Comparison of ENCODE assay signal across 8 cellular contexts in the genomic region with DNA sequence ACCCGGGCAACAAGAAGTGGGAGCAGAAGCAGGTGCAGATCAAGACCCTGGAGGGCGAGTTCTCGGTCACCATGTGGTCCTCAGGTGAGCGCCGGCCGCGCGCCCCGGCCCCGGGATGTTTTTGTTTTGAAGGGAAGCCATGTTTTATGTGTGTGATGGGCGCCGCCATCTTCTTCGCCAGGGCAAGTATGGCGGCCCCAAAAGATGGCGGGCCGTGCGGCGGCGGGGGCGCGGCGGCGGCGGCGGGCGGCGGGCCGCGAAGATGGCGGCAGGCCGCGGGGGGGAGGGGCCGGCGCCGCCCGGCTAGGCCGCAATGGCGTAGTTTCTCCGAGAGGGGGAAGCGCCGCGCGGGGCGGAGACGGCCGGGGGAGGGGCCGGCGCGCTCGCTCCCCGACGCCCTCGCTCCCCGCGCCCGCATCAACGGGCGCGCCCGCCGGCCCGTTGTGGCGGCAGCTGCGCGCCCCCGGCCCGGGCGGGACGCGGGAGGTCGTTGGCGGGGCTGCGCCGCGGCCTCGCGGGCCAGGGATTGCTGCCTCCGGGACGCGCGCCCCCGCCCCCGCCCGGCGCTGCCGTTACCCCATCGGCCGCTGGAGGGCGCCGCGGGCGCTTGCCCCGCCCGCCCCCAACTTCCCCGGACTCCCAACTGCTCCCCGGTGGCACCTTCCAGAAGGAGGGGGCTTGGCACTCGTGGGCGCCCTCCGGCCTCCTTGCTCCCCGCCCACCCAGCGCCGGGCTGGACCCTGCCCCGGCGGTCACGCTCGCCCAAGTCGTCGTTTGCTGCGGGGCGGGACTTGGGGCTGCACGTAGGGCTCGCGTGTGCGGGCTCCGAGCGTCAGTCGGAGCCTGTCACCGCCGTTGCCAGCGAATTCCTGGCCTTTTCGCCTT. TPM values are rescaled to one million over a fixed set of nuclear protein-coding genes. Genes with fewer than 3 reads are reported as not detected.
A peak's percentile ranks its signal among the peaks of the same experiment; 100 is the strongest.
DNase-seq lines count a peak whose midpoint lies in the region; ATAC-seq and TF ChIP-seq lines count a peak whose summit lies in the region.

No MANE protein-coding gene starts in this region.

- intact Hi-C loops in dendritic cell treated with granulocyte-macrophage colony-stimulating factor and Interleukin-4, amounts not matched to agents 40 ng/mL and 50 ng/mL, for 4 days (cut with micrococcal nuclease): loop anchor here (2.0 to 5.0 kb wide), 4 partner anchors 25 to 137 kb away; a partner anchor contains a TSS

- peak overlapping the region; percentile 88 for H3K4me3 Mint-ChIP-seq in dendritic cell treated with granulocyte-macrophage colony-stimulating factor and Interleukin-4, amounts not matched to agents 40 ng/mL and 50 ng/mL, for 4 days

- H3K4me1 ChIP-seq in liver (ENCODE audit: control insufficient read depth in 4 of 4, insufficient read depth in 4 of 4, low read length in 3 of 4): peaks cover 13 to 39% (median 38%) of the 10 kb centered on the region in 4 donors

- no peaks in the 10 kb centered on the region for H3K9me3 ChIP-seq in liver (ENCODE audit: control insufficient read depth in 4 of 4, low read length in 3 of 4)

- peak; percentile 33 for ATAC-seq in GM19023 (IDR thresholded peaks at IDR 0.05; ENCODE audit: unreplicated experiment)
- ATAC-seq in HG03196 (IDR thresholded peaks at IDR 0.05; ENCODE audit: unreplicated experiment): peak; percentile 33

- TF ChIP-seq CTCF in AG09319 (IDR thresholded peaks at IDR 0.05; ENCODE audit: low read depth, low read length): peak; percentile 34
- TF ChIP-seq CTCF in liver (IDR thresholded peaks at IDR 0.05; ENCODE audit: low read depth, low read length, missing input control): peak; percentile 57

- H3K9me3 Mint-ChIP-seq in dendritic cell treated with granulocyte-macrophage colony-stimulating factor and Interleukin-4, amounts not matched to agents 40 ng/mL and 50 ng/mL, for 4 days: no peaks in the 10 kb centered on the region

- H3K27me3 Mint-ChIP-seq in dendritic cell treated with granulocyte-macrophage colony-stimulating factor and Interleukin-4, amounts not matched to agents 40 ng/mL and 50 ng/mL, for 4 days: no peaks in the 10 kb centered on the region

- TF ChIP-seq RAD21 in liver (IDR thresholded peaks at IDR 0.05): peak; percentile 25 to 48

- peak overlapping the region; percentile 66 to 98 (median 91) for H3K4me3 ChIP-seq in liver (ENCODE audit: low read depth in 1 of 3, low read length in 3 of 3)

- WGBS in liver: under 1% methylated on average over 121 of the region's 121 CpGs

- H3K4me1 Mint-ChIP-seq in dendritic cell treated with granulocyte-macrophage colony-stimulating factor and Interleukin-4, amounts not matched to agents 40 ng/mL and 50 ng/mL, for 4 days (ENCODE audit: low read depth): peaks cover 54% of the 10 kb centered on the region

- peak overlapping the region; percentile 91 for H3K27ac Mint-ChIP-seq in dendritic cell treated with granulocyte-macrophage colony-stimulating factor and Interleukin-4, amounts not matched to agents 40 ng/mL and 50 ng/mL, for 4 days

- no peaks in the 10 kb centered on the region for H3K27me3 ChIP-seq in liver (ENCODE audit: control insufficient read depth in 4 of 4, insufficient read depth in 4 of 4, low read length in 3 of 4)

- H3K36me3 ChIP-seq in liver (ENCODE audit: control insufficient read depth in 4 of 4, insufficient read depth in 3 of 4, low read depth in 1 of 4, low read length in 3 of 4): peaks cover 0 to 2% (median 0%) of the 10 kb centered on the region in 4 donors

- DNase-seq in AG09319 (ENCODE audit: extremely low read depth, low read depth) (peak; percentile 85), NCI-H446 treated with DMSO at 0.1 percent for 48 hours (lab: John Stamatoyannopoulos, UW) (peak; percentile 75)
- peak; percentile 82 for DNase-seq in activated CD4-positive, alpha-beta T cell treated with anti-CD3 and anti-CD28 coated beads, Interleukin-2, amount 50 U/mL, for 1 hour
- DNase-seq in stimulated activated CD4-positive, alpha-beta T cell treated with anti-CD3 and anti-CD28 coated beads, Interleukin-2, amount 100 ng/mL, for 48 hours: peak; percentile 77 to 85

- H3K27ac ChIP-seq in liver (ENCODE audit: low read depth in 1 of 2, low read length in 2 of 2): peak overlapping the region; percentile 96

- H3K36me3 Mint-ChIP-seq in dendritic cell treated with granulocyte-macrophage colony-stimulating factor and Interleukin-4, amounts not matched to agents 40 ng/mL and 50 ng/mL, for 4 days (ENCODE audit: low read depth): peaks cover 70% of the 10 kb centered on the region

- H3K9ac ChIP-seq in liver (ENCODE audit: low read depth in 1 of 2, low read length in 2 of 2): peak overlapping the region; percentile 85 to 95

TF ChIP-seq in liver, 16 proteins besides CTCF, POLR2A, EP300 and RAD21:
- TF ChIP-seq NR2F2 (IDR thresholded peaks at IDR 0.05) (no peak), EGR1 (IDR thresholded peaks at IDR 0.05; ENCODE audit: low read depth in 2 of 2) (peak in 1 of 2 donors; percentile 17), SP1 (IDR thresholded peaks at IDR 0.05) (peak; percentile 76), YY1 (IDR thresholded peaks at IDR 0.05) (peak; percentile 97), RXRA (IDR thresholded peaks at IDR 0.05) (peak in 1 of 2 donors; percentile 26), HNF4A (conservative IDR thresholded peaks at IDR 0.05) (peak in 1 of 2 donors; percentile 74), FOXA1 (IDR thresholded peaks at IDR 0.05) (peak; percentile 28), TAF1 (conservative IDR thresholded peaks at IDR 0.05) (no peak), JUND (IDR thresholded peaks at IDR 0.05) (no peak), FOXA2 (IDR thresholded peaks at IDR 0.05) (no peak), GABPA (IDR thresholded peaks at IDR 0.05 in 1 of 2, conservative IDR thresholded peaks at IDR 0.05 in 1 of 2) (no peak), HNF4G (IDR thresholded peaks at IDR 0.05) (peak; percentile 38)
- TF ChIP-seq, protein P1, sequence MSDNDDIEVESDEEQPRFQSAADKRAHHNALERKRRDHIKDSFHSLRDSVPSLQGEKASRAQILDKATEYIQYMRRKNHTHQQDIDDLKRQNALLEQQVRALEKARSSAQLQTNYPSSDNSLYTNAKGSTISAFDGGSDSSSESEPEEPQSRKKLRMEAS (IDR thresholded peaks at IDR 0.05): no peak
- TF ChIP-seq, protein P2, sequence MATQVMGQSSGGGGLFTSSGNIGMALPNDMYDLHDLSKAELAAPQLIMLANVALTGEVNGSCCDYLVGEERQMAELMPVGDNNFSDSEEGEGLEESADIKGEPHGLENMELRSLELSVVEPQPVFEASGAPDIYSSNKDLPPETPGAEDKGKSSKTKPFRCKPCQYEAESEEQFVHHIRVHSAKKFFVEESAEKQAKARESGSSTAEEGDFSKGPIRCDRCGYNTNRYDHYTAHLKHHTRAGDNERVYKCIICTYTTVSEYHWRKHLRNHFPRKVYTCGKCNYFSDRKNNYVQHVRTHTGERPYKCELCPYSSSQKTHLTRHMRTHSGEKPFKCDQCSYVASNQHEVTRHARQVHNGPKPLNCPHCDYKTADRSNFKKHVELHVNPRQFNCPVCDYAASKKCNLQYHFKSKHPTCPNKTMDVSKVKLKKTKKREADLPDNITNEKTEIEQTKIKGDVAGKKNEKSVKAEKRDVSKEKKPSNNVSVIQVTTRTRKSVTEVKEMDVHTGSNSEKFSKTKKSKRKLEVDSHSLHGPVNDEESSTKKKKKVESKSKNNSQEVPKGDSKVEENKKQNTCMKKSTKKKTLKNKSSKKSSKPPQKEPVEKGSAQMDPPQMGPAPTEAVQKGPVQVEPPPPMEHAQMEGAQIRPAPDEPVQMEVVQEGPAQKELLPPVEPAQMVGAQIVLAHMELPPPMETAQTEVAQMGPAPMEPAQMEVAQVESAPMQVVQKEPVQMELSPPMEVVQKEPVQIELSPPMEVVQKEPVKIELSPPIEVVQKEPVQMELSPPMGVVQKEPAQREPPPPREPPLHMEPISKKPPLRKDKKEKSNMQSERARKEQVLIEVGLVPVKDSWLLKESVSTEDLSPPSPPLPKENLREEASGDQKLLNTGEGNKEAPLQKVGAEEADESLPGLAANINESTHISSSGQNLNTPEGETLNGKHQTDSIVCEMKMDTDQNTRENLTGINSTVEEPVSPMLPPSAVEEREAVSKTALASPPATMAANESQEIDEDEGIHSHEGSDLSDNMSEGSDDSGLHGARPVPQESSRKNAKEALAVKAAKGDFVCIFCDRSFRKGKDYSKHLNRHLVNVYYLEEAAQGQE (IDR thresholded peaks at IDR 0.05): peak; percentile 35
- TF ChIP-seq, protein P3, sequence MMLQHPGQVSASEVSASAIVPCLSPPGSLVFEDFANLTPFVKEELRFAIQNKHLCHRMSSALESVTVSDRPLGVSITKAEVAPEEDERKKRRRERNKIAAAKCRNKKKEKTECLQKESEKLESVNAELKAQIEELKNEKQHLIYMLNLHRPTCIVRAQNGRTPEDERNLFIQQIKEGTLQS (IDR thresholded peaks at IDR 0.05): no peak
- TF ChIP-seq, protein P4, sequence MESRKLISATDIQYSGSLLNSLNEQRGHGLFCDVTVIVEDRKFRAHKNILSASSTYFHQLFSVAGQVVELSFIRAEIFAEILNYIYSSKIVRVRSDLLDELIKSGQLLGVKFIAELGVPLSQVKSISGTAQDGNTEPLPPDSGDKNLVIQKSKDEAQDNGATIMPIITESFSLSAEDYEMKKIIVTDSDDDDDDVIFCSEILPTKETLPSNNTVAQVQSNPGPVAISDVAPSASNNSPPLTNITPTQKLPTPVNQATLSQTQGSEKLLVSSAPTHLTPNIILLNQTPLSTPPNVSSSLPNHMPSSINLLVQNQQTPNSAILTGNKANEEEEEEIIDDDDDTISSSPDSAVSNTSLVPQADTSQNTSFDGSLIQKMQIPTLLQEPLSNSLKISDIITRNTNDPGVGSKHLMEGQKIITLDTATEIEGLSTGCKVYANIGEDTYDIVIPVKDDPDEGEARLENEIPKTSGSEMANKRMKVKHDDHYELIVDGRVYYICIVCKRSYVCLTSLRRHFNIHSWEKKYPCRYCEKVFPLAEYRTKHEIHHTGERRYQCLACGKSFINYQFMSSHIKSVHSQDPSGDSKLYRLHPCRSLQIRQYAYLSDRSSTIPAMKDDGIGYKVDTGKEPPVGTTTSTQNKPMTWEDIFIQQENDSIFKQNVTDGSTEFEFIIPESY (IDR thresholded peaks at IDR 0.05): no peak

RNA-seq across cellular contexts. Expression of a gene that starts 1.1 kb away (rescaled TPM):
- 10 to 100 TPM; 30.0 to 37.4 TPM for total RNA-seq in liver
- polyA plus RNA-seq in liver: 10 to 100 TPM; 15.8 to 27.5 TPM

Comparison
In these comparisons a context has a peak if more than half of its experiments do, and no peak if none do; other contexts are left out.
1. Peak in every context shown above with its lines: DNase-seq, ATAC-seq, H3K4me3 ChIP-seq and H3K27ac ChIP-seq.